33 cellular contexts compared by ENCODE assay signal in genomic region chr12:88736031-88736430, GRCh38.
"Had no signal": no experiment of that assay in that cellular context is flagged by ENCODE, and none has a peak within 500 bp of the region (broad histone marks: within the 10 kb centered on the region; RNA-seq: fewer than 3 reads in every experiment).

No MANE protein-coding gene starts in this region.

- ATAC-seq: activated naive CD4-positive, alpha-beta T cell treated with anti-CD3 and anti-CD28 coated beads, Interleukin-2, amount 50 U/mL, for 72 hours; activated naive CD8-positive, alpha-beta T cell treated with anti-CD3 and anti-CD28 coated beads, Interleukin-2, amount 50 U/mL, for 24 hours; activated T-cell treated with anti-CD3 and anti-CD28 coated beads, Interleukin-2, amount 50 U/mL, for 4 hours; activated T-cell treated with anti-CD3 and anti-CD28 coated beads, Interleukin-2, amount 50 U/mL, for 72 hours; activated T-helper 17 cell treated with anti-CD3 and anti-CD28 coated beads, Interleukin-2, amount 50 U/mL, for 72 hours; body of pancreas had no signal

- FAIRE-seq: astrocyte, bronchial epithelial cell had no signal

- H3K4me1 ChIP-seq: adrenal gland, ascending aorta, breast epithelium had no signal

- H3K27me3 ChIP-seq: adrenal gland, ascending aorta, body of pancreas, brain microvascular endothelial cell, breast epithelium, cardiac muscle cell had no signal

- H3K36me3 ChIP-seq: adrenal gland, ascending aorta, brain microvascular endothelial cell, breast epithelium, cardiac muscle cell had no signal

- DNase-seq: activated effector memory CD4-positive, alpha-beta T cell treated with anti-CD3 and anti-CD28 coated beads, Interleukin-2, amount 50 U/mL, for 16 hours; activated effector memory CD4-positive, alpha-beta T cell treated with Interleukin-2 at 50 U/mL for 16 hours; activated gamma-delta T cell; activated gamma-delta T cell treated with Interleukin-2 at 50 U/mL for 16 hours; activated naive CD4-positive, alpha-beta T cell; activated naive CD4-positive, alpha-beta T cell treated with anti-CD3 and anti-CD28 coated beads for 36 hours; activated naive CD4-positive, alpha-beta T cell treated with anti-CD3 and anti-CD28 coated beads, Interleukin-2, amount 10 ng/mL, durations not matched to agents 7 days and 5 days; activated naive CD4-positive, alpha-beta T cell treated with anti-CD3 and anti-CD28 coated beads, Interleukin-2, amount 50 U/mL, for 16 hours; activated naive CD4-positive, alpha-beta T cell treated with Interleukin-2 at 50 U/mL for 16 hours; activated naive CD8-positive, alpha-beta T cell treated with anti-CD3 and anti-CD28 coated beads for 36 hours; activated naive CD8-positive, alpha-beta T cell treated with anti-CD3 and anti-CD28 coated beads, Interleukin-2, amount 10 ng/mL, durations not matched to agents 7 days and 5 days; activated naive CD8-positive, alpha-beta T cell treated with anti-CD3 and anti-CD28 coated beads, Interleukin-2, amount 50 U/mL, for 24 hours; activated T-cell treated with anti-CD3 and anti-CD28 coated beads, Interleukin-2, amount 50 U/mL, for 24 hours; activated T-cell treated with anti-CD3 and anti-CD28 coated beads, Interleukin-2, amount 50 U/mL, for 4 hours; activated T-cell treated with anti-CD3 and anti-CD28 coated beads, Interleukin-2, amount 50 U/mL, for 48 hours; activated T-cell treated with anti-CD3 and anti-CD28 coated beads, Interleukin-2, amount 50 U/mL, for 72 hours; adrenal gland; amniotic stem cell; amygdala; anterior cingulate cortex; aorta; body of pancreas; brain microvascular endothelial cell; caudate nucleus; central memory CD4-positive, alpha-beta T cell; cerebellar nuclear complex had no signal

- H3K9me3 ChIP-seq: adrenal gland, ascending aorta, body of pancreas, breast epithelium had no signal

- H3K27ac ChIP-seq: adrenal gland, ascending aorta, body of pancreas, brain microvascular endothelial cell, breast epithelium, cardiac muscle cell had no signal

- H3K4me3 ChIP-seq: adrenal gland, ascending aorta, body of pancreas, breast epithelium, cardiac muscle cell had no signal
